8 cellular contexts compared by ENCODE assay signal in the genomic region with DNA sequence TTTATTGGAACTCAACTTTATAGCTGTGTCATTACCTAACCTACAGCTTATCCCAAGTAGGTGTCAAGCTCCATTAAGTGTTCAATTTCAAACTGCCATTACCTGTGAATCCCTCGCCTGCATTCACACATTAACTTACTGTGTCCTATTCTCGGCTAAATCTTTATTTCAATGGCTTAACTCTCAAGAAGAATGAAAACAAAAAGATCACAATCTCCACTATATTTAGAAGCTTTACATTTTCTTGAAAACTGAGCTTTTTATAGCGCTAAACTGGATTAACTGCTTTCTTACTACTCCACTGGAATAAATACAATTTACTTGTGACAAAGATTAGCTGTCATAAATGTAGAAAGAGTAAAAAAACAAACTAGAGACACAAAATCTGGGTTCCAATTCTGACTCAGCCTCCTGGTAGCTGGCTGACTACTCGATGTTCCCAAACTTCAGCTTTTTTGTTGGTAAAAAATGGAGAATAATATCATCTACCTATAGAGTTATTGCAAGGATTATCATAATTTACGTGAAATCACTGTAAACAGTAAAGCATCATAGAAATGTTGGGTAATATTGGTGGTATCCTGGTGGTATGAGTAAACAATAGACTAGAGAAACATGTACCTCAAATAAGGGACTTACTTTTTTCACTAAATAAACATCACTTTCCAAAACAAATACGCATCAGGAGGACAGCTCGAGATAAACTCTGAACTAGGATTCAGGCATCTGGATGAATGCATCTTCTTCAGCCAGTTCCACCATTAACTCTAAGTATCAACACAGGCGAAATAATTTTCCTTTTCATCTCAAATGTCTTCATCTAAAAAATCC. TPM values are rescaled to one million over a fixed set of nuclear protein-coding genes. Genes with fewer than 3 reads are reported as not detected.
DNase-seq lines count a peak whose midpoint lies in the region; ATAC-seq and TF ChIP-seq lines count a peak whose summit lies in the region.

No MANE protein-coding gene starts in this region.

- H3K9ac ChIP-seq in duodenal mucosa (ENCODE audit: low read depth in 1 of 2, low read length in 2 of 2): no peak overlapping the region
- H3K9ac ChIP-seq in neural progenitor cell: no peak overlapping the region

- POLR2A ChIA-PET in CD8-positive, alpha-beta T cell (lab: Charles Lee): interaction anchor here (1.2 to 1.8 kb wide), 3 partner anchors 14 to 22 kb away, joined by 3 to 8 read pairs (median 4); a partner anchor contains a TSS
- POLR2A ChIA-PET in HEK293T (lab: Yijun Ruan, JAX): interaction anchor here (3.5 kb wide), 1 partner anchor 19 kb away, joined by 22 read pairs; a partner anchor contains a TSS

- WGBS in adrenal gland, 4 donors: 71 to 77% (median 73%) methylated on average over 8 of the region's 8 CpGs

- peaks cover 45% of the 10 kb centered on the region for H3K4me1 Mint-ChIP-seq in CD8-positive, alpha-beta T cell (ENCODE audit: low read depth)
- peaks cover 17% of the 10 kb centered on the region for H3K4me1 Mint-ChIP-seq in neural progenitor cell

- peaks cover 24% of the 10 kb centered on the region for H3F3A ChIP-seq in neural progenitor cell (ENCODE audit: low read depth)

- peak overlapping the region; percentile 10 for H3K4me3 ChIP-seq in CD8-positive, alpha-beta T cell (ENCODE audit: low read depth, low read length)
- H3K4me3 ChIP-seq in NB4 (ENCODE audit: low read depth, low read length) (peak overlapping the region; percentile 82), duodenal mucosa (ENCODE audit: low read depth in 1 of 2, low read length in 2 of 2) (peak overlapping the region; percentile 47 to 87), neural progenitor cell (peak overlapping the region; percentile 78), adrenal gland (peak overlapping the region in 1 of 4 donors; percentile 63)

- no peaks in the 10 kb centered on the region for H3K27me3 Mint-ChIP-seq in CD8-positive, alpha-beta T cell (ENCODE audit: low read depth)
- no peaks in the 10 kb centered on the region for H3K27me3 Mint-ChIP-seq in neural progenitor cell (ENCODE audit: insufficient read depth, low read depth)

- H3K4me3 Mint-ChIP-seq in CD8-positive, alpha-beta T cell: peak overlapping the region; percentile 98
- peak overlapping the region; percentile 96 for H3K4me3 Mint-ChIP-seq in neural progenitor cell

- peak overlapping the region; percentile 92 for H3K4me2 ChIP-seq in neural progenitor cell

- CTCF ChIA-PET in CD8-positive, alpha-beta T cell (lab: Charles Lee): interaction anchor here (0.6 to 2.3 kb wide), 4 partner anchors 10 to 69 kb away, joined by 3 to 8 read pairs (median 4); no protein-coding TSS in a partner anchor
- CTCF ChIA-PET in HEK293T (lab: Yijun Ruan, JAX): interaction anchor here (1.1 to 1.6 kb wide), 2 partner anchors 9 to 15 kb away, joined by 5 to 6 read pairs; no protein-coding TSS in a partner anchor

- TF ChIP-seq POLR2A in NB4 (IDR thresholded peaks at IDR 0.05; ENCODE audit: extremely low read depth, insufficient read length): no peak
- TF ChIP-seq POLR2A in adrenal gland (IDR thresholded peaks at IDR 0.05): no peak

- H4K20me1 ChIP-seq in neural progenitor cell (ENCODE audit: low read depth): peaks cover 11% of the 10 kb centered on the region

- no peak for ATAC-seq in CD8-positive, alpha-beta T cell

- no peak overlapping the region for H2AFZ ChIP-seq in neural progenitor cell (replicated peaks)

- no peaks in the 10 kb centered on the region for H3K36me3 ChIP-seq in CD8-positive, alpha-beta T cell (ENCODE audit: insufficient read depth, low read length)
- H3K36me3 ChIP-seq in duodenal mucosa (ENCODE audit: control insufficient read depth in 1 of 2, insufficient read depth in 2 of 2, low read length in 2 of 2): no peaks in the 10 kb centered on the region
- H3K36me3 ChIP-seq in neural progenitor cell: no peaks in the 10 kb centered on the region
- no peaks in the 10 kb centered on the region for H3K36me3 ChIP-seq in adrenal gland (replicated peaks in 1 of 2)

- H3K79me2 ChIP-seq in neural progenitor cell (ENCODE audit: low read depth): peaks cover 51% of the 10 kb centered on the region

- peak overlapping the region; percentile 72 for H3K27ac Mint-ChIP-seq in CD8-positive, alpha-beta T cell
- H3K27ac Mint-ChIP-seq in neural progenitor cell: no peak overlapping the region

- intact Hi-C loops in CD8-positive, alpha-beta T cell (cut with DNase I, micrococcal nuclease): loop anchor here (5.0 to 10.0 kb wide), 5 partner anchors 40 to 760 kb away; a partner anchor contains a TSS
- intact Hi-C loops in adrenal gland (cut with DNase I): no loop called here

- H3K27ac ChIP-seq in CD8-positive, alpha-beta T cell (ENCODE audit: low read depth, low read length): no peak overlapping the region
- H3K27ac ChIP-seq in duodenal mucosa (ENCODE audit: low read depth, low read length) (no peak overlapping the region), neural progenitor cell (no peak overlapping the region), adrenal gland (no peak overlapping the region)

- peaks cover 20% of the 10 kb centered on the region for H3K4me1 ChIP-seq in CD8-positive, alpha-beta T cell (ENCODE audit: insufficient read depth, low read length)
- H3K4me1 ChIP-seq in duodenal mucosa (ENCODE audit: control insufficient read depth in 1 of 2, insufficient read depth in 2 of 2, low read length in 2 of 2): peaks cover 13 to 18% of the 10 kb centered on the region in 2 donors
- peaks cover 18% of the 10 kb centered on the region for H3K4me1 ChIP-seq in neural progenitor cell
- peaks cover 27 to 38% of the 10 kb centered on the region in 2 donors for H3K4me1 ChIP-seq in adrenal gland (replicated peaks in 1 of 2)

- H3K9me3 Mint-ChIP-seq in CD8-positive, alpha-beta T cell: no peaks in the 10 kb centered on the region
- no peaks in the 10 kb centered on the region for H3K9me3 Mint-ChIP-seq in neural progenitor cell

- no peak for DNase-seq in CD8-positive, alpha-beta T cell
- DNase-seq in NB4 (ENCODE audit: low read depth): no peak
- no peak for DNase-seq in neural progenitor cell (ENCODE audit: low spot score)
- DNase-seq in adrenal gland: no peak
- no peak for DNase-seq in HEK293T (ENCODE audit: extremely low spot score)
- DNase-seq in medulla oblongata (ENCODE audit: extremely low spot score): no peak
- DNase-seq in NCI-H2029 (lab: John Stamatoyannopoulos, UW): no peak

- no peak for TF ChIP-seq CTCF in CD8-positive, alpha-beta T cell (IDR thresholded peaks at IDR 0.05)
- TF ChIP-seq CTCF in NB4 (IDR thresholded peaks at IDR 0.05; ENCODE audit: low read depth, low read length) (no peak), neural progenitor cell (IDR thresholded peaks at IDR 0.05) (no peak), adrenal gland (IDR thresholded peaks at IDR 0.05) (no peak)

- peaks cover 14% of the 10 kb centered on the region for H3K36me3 Mint-ChIP-seq in CD8-positive, alpha-beta T cell
- peaks cover 4% of the 10 kb centered on the region for H3K36me3 Mint-ChIP-seq in neural progenitor cell

- no peaks in the 10 kb centered on the region for H3K9me3 ChIP-seq in CD8-positive, alpha-beta T cell (ENCODE audit: low read length)
- no peaks in the 10 kb centered on the region for H3K9me3 ChIP-seq in duodenal mucosa (ENCODE audit: control insufficient read depth in 1 of 2, low read length in 2 of 2)
- no peaks in the 10 kb centered on the region for H3K9me3 ChIP-seq in neural progenitor cell (ENCODE audit: low read depth)
- no peaks in the 10 kb centered on the region for H3K9me3 ChIP-seq in adrenal gland (replicated peaks in 1 of 3)

- H3K27me3 ChIP-seq in CD8-positive, alpha-beta T cell (ENCODE audit: insufficient read depth, low read length): no peaks in the 10 kb centered on the region
- no peaks in the 10 kb centered on the region for H3K27me3 ChIP-seq in duodenal mucosa (ENCODE audit: control insufficient read depth in 1 of 2, insufficient read depth in 2 of 2, low read length in 2 of 2)
- no peaks in the 10 kb centered on the region for H3K27me3 ChIP-seq in neural progenitor cell
- H3K27me3 ChIP-seq in adrenal gland: no peaks in the 10 kb centered on the region

TF ChIP-seq in HEK293T, 16 proteins besides CTCF, POLR2A, EP300 and RAD21:
- TF ChIP-seq SUZ12 (IDR thresholded peaks at IDR 0.05) (no peak), FOXK2 (IDR thresholded peaks at IDR 0.05) (no peak), HDGF (IDR thresholded peaks at IDR 0.05; ENCODE audit: borderline replicate concordance) (no peak), NFRKB (IDR thresholded peaks at IDR 0.05) (no peak), FOXM1 (IDR thresholded peaks at IDR 0.05; ENCODE audit: borderline replicate concordance) (no peak)

RNA-seq across cellular contexts. Expression of a gene that starts 1.7 kb away (rescaled TPM):
- 10 to 100 TPM; 80.7 to 85.1 TPM for total RNA-seq in CD8-positive, alpha-beta T cell
- total RNA-seq in neural progenitor cell (ENCODE audit: low replicate concordance) (20.2 and 31.7 TPM in 2 replicates), adrenal gland (100 to 1,000 TPM in 1 of 8 donors, 10 to 100 TPM in 7; 40.2 to 116 (median 74.2) TPM)
- polyA plus RNA-seq in adrenal gland: 10 to 100 TPM; 31.7 to 49.1 (median 47.0) TPM

RNA-seq across cellular contexts. Expression of a gene that starts 18.8 kb away (rescaled TPM):
- total RNA-seq in CD8-positive, alpha-beta T cell: 10 to 100 TPM; 15.5 to 17.9 TPM
- total RNA-seq in neural progenitor cell (ENCODE audit: low replicate concordance): 12.0 and 14.3 TPM in 2 replicates
- 10 to 100 TPM in 5 of 8 donors, 1 to 10 TPM in 3; 5.2 to 27.6 (median 11.7) TPM for total RNA-seq in adrenal gland
- polyA plus RNA-seq in adrenal gland: 10 to 100 TPM in 1 of 3 donors, 1 to 10 TPM in 2; 4.3 to 23.2 (median 6.4) TPM

Comparison
In these comparisons a context has a peak if more than half of its experiments do, and no peak if none do; other contexts are left out.
1. intact Hi-C loops: an anchor here in CD8-positive, alpha-beta T cell (5.0 to 10.0 kb wide); none called in adrenal gland.